Comparison of ENCODE assay signal across 15 cellular contexts in the genomic region with DNA sequence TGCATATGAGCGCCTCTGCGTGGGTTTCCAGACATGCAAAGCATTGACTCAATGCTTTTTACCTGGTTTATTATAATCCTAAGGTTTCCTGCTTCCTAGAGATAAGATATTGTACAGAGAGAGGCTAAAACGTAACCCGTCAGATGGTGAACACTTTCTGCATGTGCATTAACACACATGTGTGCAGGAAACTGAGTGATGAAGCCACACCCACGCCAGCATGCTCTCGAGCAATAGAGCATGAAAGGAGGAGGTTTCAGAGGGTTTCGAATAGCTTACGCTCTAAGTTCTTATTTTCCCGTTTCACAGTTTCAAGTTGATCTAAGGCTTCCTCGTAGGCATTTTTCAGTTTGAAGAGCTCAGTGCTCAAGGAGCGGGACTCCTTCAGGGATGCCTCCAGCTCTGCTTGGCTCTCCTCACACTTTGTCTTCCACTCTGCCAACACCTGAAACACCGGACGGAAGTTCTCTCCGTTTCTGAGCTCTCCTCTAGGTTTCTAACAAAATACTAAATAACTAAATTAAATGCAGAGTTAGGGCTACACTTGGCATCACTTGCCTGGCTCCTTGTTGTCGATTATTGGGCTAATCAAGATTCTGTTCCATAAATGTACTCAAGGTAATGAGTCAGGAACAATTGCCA. TPM values are rescaled to one million over a fixed set of nuclear protein-coding genes. Genes with fewer than 3 reads are reported as not detected.
A peak's percentile ranks its signal among the peaks of the same experiment; 100 is the strongest.
DNase-seq lines count a peak whose midpoint lies in the region; ATAC-seq and TF ChIP-seq lines count a peak whose summit lies in the region.
"Had no signal": no experiment of that assay in that cellular context is flagged by ENCODE, and none has a peak within 500 bp of the region (broad histone marks: within the 10 kb centered on the region; RNA-seq: fewer than 3 reads in every experiment).

No MANE protein-coding gene starts in this region.

- H3K36me3 ChIP-seq in left lung, result peaks cover 0 to 35% of the 10 kb centered on the region in 2 donors

- H3K27me3 Mint-ChIP-seq in T-helper 17 cell, result no peaks in the 10 kb centered on the region
- H3K27me3 Mint-ChIP-seq in activated T-helper 2 cell treated with anti-CD3 and anti-CD28 coated beads, Interferon-gamma antibody, Interleukin-2, Interleukin-4, amounts not matched to agents 10 μg/mL and 5 μg/mL and 100 μg/mL, durations not matched to agents 14 hours and 24 hours and 36 hours (ENCODE audit: low read depth), result no peaks in the 10 kb centered on the region

- ATAC-seq in GM18867 (IDR thresholded peaks at IDR 0.05; ENCODE audit: unreplicated experiment) (peak; percentile 94), GM21423 (IDR thresholded peaks at IDR 0.05; ENCODE audit: unreplicated experiment) (peak; percentile 98), HG03066 (IDR thresholded peaks at IDR 0.05; ENCODE audit: low read depth, unreplicated experiment) (peak; percentile 94), T-helper 17 cell (no peak), left lung (no peak), foreskin keratinocyte (no peak)
- ATAC-seq: activated CD8-positive, alpha-beta T cell treated with anti-CD3 and anti-CD28 coated beads, Interleukin-2, amount 10 ng/mL, durations not matched to agents 7 days and 5 days had no signal

- H3K27ac ChIP-seq in left lung, result no peak overlapping the region
- H3K27ac ChIP-seq in foreskin keratinocyte, result no peak overlapping the region
- H3K27ac ChIP-seq: ascending aorta, epithelial cell of prostate, HL-60 had no signal

- peak overlapping the region; percentile 21 for H3K4me3 Mint-ChIP-seq in T-helper 17 cell
- H3K4me3 Mint-ChIP-seq in activated T-helper 2 cell treated with anti-CD3 and anti-CD28 coated beads, Interferon-gamma antibody, Interleukin-2, Interleukin-4, amounts not matched to agents 10 μg/mL and 5 μg/mL and 100 μg/mL, durations not matched to agents 14 hours and 24 hours and 36 hours (ENCODE audit: low read depth), result no peak overlapping the region
- H3K4me3 Mint-ChIP-seq: activated CD8-positive, alpha-beta T cell treated with anti-CD3 and anti-CD28 coated beads, Interleukin-2, amount 10 ng/mL, durations not matched to agents 7 days and 5 days; immature natural killer cell; neural crest cell had no signal

- DNase-seq in T-helper 17 cell (no peak), left lung (no peak), foreskin keratinocyte (no peak), NCI-H2029 treated with DMSO at 0.1 percent for 48 hours (lab: John Stamatoyannopoulos, UW) (no peak)
- DNase-seq in activated T-helper 2 cell treated with anti-CD3 and anti-CD28 coated beads, Interferon-gamma antibody, Interleukin-2, Interleukin-4, amounts not matched to agents 10 μg/mL and 5 μg/mL and 100 μg/mL, durations not matched to agents 14 hours and 24 hours and 36 hours (ENCODE audit: low spot score), result no peak
- DNase-seq: activated CD8-positive, alpha-beta T cell treated with anti-CD3 and anti-CD28 coated beads, Interleukin-2, amount 10 ng/mL, durations not matched to agents 7 days and 5 days; immature natural killer cell; NCI-H1930 had no signal

- H3K9me3 Mint-ChIP-seq in activated T-helper 2 cell treated with anti-CD3 and anti-CD28 coated beads, Interferon-gamma antibody, Interleukin-2, Interleukin-4, amounts not matched to agents 10 μg/mL and 5 μg/mL and 100 μg/mL, durations not matched to agents 14 hours and 24 hours and 36 hours, result no peaks in the 10 kb centered on the region
- H3K9me3 Mint-ChIP-seq: neural crest cell had no signal

- H3K36me3 Mint-ChIP-seq in T-helper 17 cell (ENCODE audit: low read depth), result peaks cover 12% of the 10 kb centered on the region
- peaks cover 10% of the 10 kb centered on the region for H3K36me3 Mint-ChIP-seq in activated T-helper 2 cell treated with anti-CD3 and anti-CD28 coated beads, Interferon-gamma antibody, Interleukin-2, Interleukin-4, amounts not matched to agents 10 μg/mL and 5 μg/mL and 100 μg/mL, durations not matched to agents 14 hours and 24 hours and 36 hours (ENCODE audit: low read depth)

- no peaks in the 10 kb centered on the region for H3K9me3 ChIP-seq in T-helper 17 cell (ENCODE audit: control insufficient read depth, low read length, poor library complexity, severe bottlenecking)
- H3K9me3 ChIP-seq in left lung, result no peaks in the 10 kb centered on the region
- H3K9me3 ChIP-seq: ascending aorta had no signal

- TF ChIP-seq CTCF in left lung (IDR thresholded peaks at IDR 0.05) (no peak), foreskin keratinocyte (conservative IDR thresholded peaks at IDR 0.05) (no peak)

- intact Hi-C loops in left lung (cut with DNase I), result no loop called here
- intact Hi-C loops in activated T-helper 2 cell treated with anti-CD3 and anti-CD28 coated beads, Interferon-gamma antibody, Interleukin-2, Interleukin-4, amounts not matched to agents 10 μg/mL and 5 μg/mL and 100 μg/mL, durations not matched to agents 14 hours and 24 hours and 36 hours (cut with micrococcal nuclease), result no loop called here

- H3K27me3 ChIP-seq in left lung (no peaks in the 10 kb centered on the region), foreskin keratinocyte (no peaks in the 10 kb centered on the region)
- H3K27me3 ChIP-seq: ascending aorta had no signal

- peaks cover 4% of the 10 kb centered on the region for H3K4me1 Mint-ChIP-seq in T-helper 17 cell
- peaks cover 2% of the 10 kb centered on the region for H3K4me1 Mint-ChIP-seq in activated T-helper 2 cell treated with anti-CD3 and anti-CD28 coated beads, Interferon-gamma antibody, Interleukin-2, Interleukin-4, amounts not matched to agents 10 μg/mL and 5 μg/mL and 100 μg/mL, durations not matched to agents 14 hours and 24 hours and 36 hours (ENCODE audit: low read depth)
- H3K4me1 Mint-ChIP-seq: immature natural killer cell, neural crest cell had no signal

- no peak overlapping the region for H3K4me3 ChIP-seq in left lung
- H3K4me3 ChIP-seq: ascending aorta had no signal

- H3K4me1 ChIP-seq in left lung (no peaks in the 10 kb centered on the region), foreskin keratinocyte (no peaks in the 10 kb centered on the region)
- H3K4me1 ChIP-seq: ascending aorta had no signal

- no peak overlapping the region for H3K27ac Mint-ChIP-seq in T-helper 17 cell
- H3K27ac Mint-ChIP-seq in activated T-helper 2 cell treated with anti-CD3 and anti-CD28 coated beads, Interferon-gamma antibody, Interleukin-2, Interleukin-4, amounts not matched to agents 10 μg/mL and 5 μg/mL and 100 μg/mL, durations not matched to agents 14 hours and 24 hours and 36 hours, result no peak overlapping the region
- H3K27ac Mint-ChIP-seq: activated CD8-positive, alpha-beta T cell treated with anti-CD3 and anti-CD28 coated beads, Interleukin-2, amount 10 ng/mL, durations not matched to agents 7 days and 5 days had no signal

RNA-seq across cellular contexts. Expression of gene MYH3, which starts 23.2 kb away (rescaled TPM):
- total RNA-seq in T-helper 17 cell (1 to 10 TPM; 2.8 to 3.2 TPM), left lung (1 to 10 TPM; 1.5 to 2.9 TPM), foreskin keratinocyte (0.67 and 1.2 TPM in 2 replicates)
- total RNA-seq in activated T-helper 2 cell treated with anti-CD3 and anti-CD28 coated beads, Interferon-gamma antibody, Interleukin-2, Interleukin-4, amounts not matched to agents 10 μg/mL and 5 μg/mL and 100 μg/mL, durations not matched to agents 14 hours and 24 hours and 36 hours, result 3.9 and 4.6 TPM in 2 replicates
- polyA plus RNA-seq in foreskin keratinocyte, result 0.45 and 0.78 TPM in 2 replicates

Comparison
In these comparisons a context has a peak if more than half of its experiments do, and no peak if none do; other contexts are left out.
1. ATAC-seq: peak in GM18867 (single experiment), GM21423 (single experiment) and HG03066 (single experiment); none in T-helper 17 cell (single experiment), left lung (single experiment) and foreskin keratinocyte (single experiment).